In genomic region chr16:58515871-58516767, GRCh38 we compare ENCODE assay signal across 8 cellular contexts. TPM values are rescaled to one million over a fixed set of nuclear protein-coding genes. Genes with fewer than 3 reads are reported as not detected.
A peak's percentile ranks its signal among the peaks of the same experiment; 100 is the strongest.
DNase-seq lines count a peak whose midpoint lies in the region; ATAC-seq and TF ChIP-seq lines count a peak whose summit lies in the region.

No MANE protein-coding gene starts in this region.

- no peaks in the 10 kb centered on the region for H3K27me3 ChIP-seq in aorta (ENCODE audit: control insufficient read depth in 1 of 2, insufficient read depth in 2 of 2, low read length in 1 of 2)

- 14 to 24% methylated on average over 33 to 66 of the region's 66 CpGs for WGBS in aorta, 2 donors

- no peaks in the 10 kb centered on the region for H3K27me3 Mint-ChIP-seq in IgD-negative memory B cell
- H3K27me3 Mint-ChIP-seq in natural killer cell (ENCODE audit: low read depth in 2 of 2): no peaks in the 10 kb centered on the region

- H3K4me1 Mint-ChIP-seq in IgD-negative memory B cell (peaks cover 11 to 20% (median 19%) of the 10 kb centered on the region in 3 donors), natural killer cell (peaks cover 12 to 21% of the 10 kb centered on the region in 2 donors)

- H3K36me3 ChIP-seq in aorta (ENCODE audit: control insufficient read depth in 1 of 2, insufficient read depth in 2 of 2, low read length in 1 of 2): peaks cover 0 to 6% of the 10 kb centered on the region in 2 donors

- H3K9me3 Mint-ChIP-seq in IgD-negative memory B cell: no peaks in the 10 kb centered on the region
- H3K9me3 Mint-ChIP-seq in natural killer cell: no peaks in the 10 kb centered on the region

- peak; percentile 29 for ATAC-seq in GM21576 (IDR thresholded peaks at IDR 0.05; ENCODE audit: unreplicated experiment)
- peak; percentile 13 to 34 (median 33) for ATAC-seq in natural killer cell
- no peak for ATAC-seq in aorta (ENCODE audit: low FRiP score)

- peak overlapping the region; percentile 90 to 95 (median 94) for H3K4me3 Mint-ChIP-seq in IgD-negative memory B cell
- H3K4me3 Mint-ChIP-seq in natural killer cell: peak overlapping the region; percentile 93

- H3K9me3 ChIP-seq in aorta (ENCODE audit: control insufficient read depth, low read length): no peaks in the 10 kb centered on the region

- H3K27ac Mint-ChIP-seq in IgD-negative memory B cell: peak overlapping the region in 2 of 3 donors; percentile 89 to 91
- H3K27ac Mint-ChIP-seq in natural killer cell: peak overlapping the region in 1 of 2 donors; percentile 87

- H3K36me3 Mint-ChIP-seq in IgD-negative memory B cell: no peaks in the 10 kb centered on the region
- no peaks in the 10 kb centered on the region for H3K36me3 Mint-ChIP-seq in natural killer cell

- intact Hi-C loops in natural killer cell (cut with micrococcal nuclease): no loop called here
- intact Hi-C loops in aorta (cut with DNase I): loop anchor here (10.0 kb wide), 3 partner anchors 119 to 219 kb away; partner anchors contain the start of gene GOT2 (in 2 of the 2)

- H3K27ac ChIP-seq in aorta (ENCODE audit: low read depth in 1 of 2, low read length in 2 of 2): peak overlapping the region in 1 of 2 donors; percentile 36

- H3K4me3 ChIP-seq in GM08714 (ENCODE audit: low read length): peak overlapping the region; percentile 62
- H3K4me3 ChIP-seq in epithelial cell of proximal tubule (ENCODE audit: low read depth, low read length): peak overlapping the region; percentile 93
- H3K4me3 ChIP-seq in aorta (ENCODE audit: low read length in 2 of 2): peak overlapping the region; percentile 22 to 85

- TF ChIP-seq CTCF in epithelial cell of proximal tubule (conservative IDR thresholded peaks at IDR 0.05; ENCODE audit: low read depth, low read length) (no peak), natural killer cell (IDR thresholded peaks at IDR 0.05) (no peak)

- H3K4me1 ChIP-seq in aorta (ENCODE audit: control insufficient read depth in 1 of 2, insufficient read depth in 2 of 2, low read length in 2 of 2): no peaks in the 10 kb centered on the region

- peak; percentile 40 to 50 for DNase-seq in activated CD4-positive, alpha-beta T cell treated with anti-CD3 and anti-CD28 coated beads, Interleukin-2, amount 50 U/mL, for 48 hours
- DNase-seq in epithelial cell of proximal tubule (ENCODE audit: low read depth) (no peak), natural killer cell (no peak), aorta (peak; percentile 58 to 77), AG08396 (ENCODE audit: low spot score) (no peak)

RNA-seq across cellular contexts. Expression of gene SETD6, which starts 0.8 kb away (rescaled TPM):
- polyA plus RNA-seq in IgD-negative memory B cell (12.4 TPM), aorta (10 to 100 TPM in 1 of 2 donors, 1 to 10 TPM in 1; 4.9 to 19.3 TPM)
- total RNA-seq in epithelial cell of proximal tubule (18.3 and 25.0 TPM in 2 replicates), natural killer cell (10 to 100 TPM; 20.3 to 34.5 (median 21.3) TPM), aorta (10 to 100 TPM; 11.1 to 16.2 TPM)

RNA-seq across cellular contexts. Expression of gene NDRG4, which starts 16.2 kb away (rescaled TPM):
- 0.81 TPM for polyA plus RNA-seq in IgD-negative memory B cell
- 20.4 and 30.8 TPM in 2 replicates for total RNA-seq in epithelial cell of proximal tubule
- total RNA-seq in natural killer cell: not detected
- total RNA-seq in aorta: 1 to 10 TPM; 6.9 to 8.4 TPM
- polyA plus RNA-seq in aorta: 1 to 10 TPM; 7.8 to 9.6 TPM

Comparison
In these comparisons a context has a peak if more than half of its experiments do, and no peak if none do; other contexts are left out.
1. DNase-seq: peak in activated CD4-positive, alpha-beta T cell treated with anti-CD3 and anti-CD28 coated beads, Interleukin-2, amount 50 U/mL, for 48 hours (2 of 2) and aorta (2 of 2); none in epithelial cell of proximal tubule (single experiment), natural killer cell (single experiment) and AG08396 (single experiment).
2. RNA of gene NDRG4, which starts 16.2 kb away (total RNA-seq): 20.4 to 30.8 TPM in epithelial cell of proximal tubule and 6.9 to 8.4 TPM in aorta; not detected in natural killer cell; every median in the first group is over 4 times any median in the second.
3. Peak in every context shown above with its lines, with median percentiles within 50 percentile points of each other: H3K4me3 ChIP-seq.